ENCODE assay signal across 8 cellular contexts in genomic region chr19:13060964-13061927, GRCh38. TPM values are rescaled to one million over a fixed set of nuclear protein-coding genes. Genes with fewer than 3 reads are reported as not detected.
DNase-seq lines count a peak whose midpoint lies in the region; ATAC-seq and TF ChIP-seq lines count a peak whose summit lies in the region.

No MANE protein-coding gene starts in this region.

- peaks cover 18% of the 10 kb centered on the region for H3K4me1 Mint-ChIP-seq in nephron progenitor cell

- peak overlapping the region; percentile 56; the same call in 1 of the 2 replicates for H2AFZ ChIP-seq in Loucy (ENCODE audit: low read length)

- no peaks in the 10 kb centered on the region for H3F3A ChIP-seq in Loucy (ENCODE audit: low read depth)

- H3K4me1 ChIP-seq in Loucy (ENCODE audit: insufficient read depth, low read length, poor library complexity, severe bottlenecking): peaks cover 2% of the 10 kb centered on the region
- H3K4me1 ChIP-seq in SJCRH30: peaks cover 68% of the 10 kb centered on the region

- H3K36me3 Mint-ChIP-seq in nephron progenitor cell (ENCODE audit: low read depth): no peaks in the 10 kb centered on the region

- H3K27me3 Mint-ChIP-seq in nephron progenitor cell (ENCODE audit: low read depth, poor library complexity): peaks cover 99% of the 10 kb centered on the region

- ATAC-seq in GM21786 (IDR thresholded peaks at IDR 0.05; ENCODE audit: unreplicated experiment): no peak

- H3K27ac ChIP-seq in SJCRH30: peak overlapping the region; percentile 99

- in situ Hi-C loops in GM13976 (cut with MboI; ENCODE audit: low sequenced_read_pairs, unreplicated experiment): no loop called here

- H3K4me3 Mint-ChIP-seq in nephron progenitor cell: no peak overlapping the region

- no peaks in the 10 kb centered on the region for H4K20me1 ChIP-seq in Loucy (ENCODE audit: insufficient read depth, low read length, poor library complexity, severe bottlenecking)

- H3K9ac ChIP-seq in Loucy (ENCODE audit: low read depth, low read length, poor library complexity, severe bottlenecking): no peak overlapping the region

- no peaks in the 10 kb centered on the region for H3K27me3 ChIP-seq in Loucy (ENCODE audit: insufficient read depth, low read length, poor library complexity, severe bottlenecking)
- H3K27me3 ChIP-seq in SJCRH30: no peaks in the 10 kb centered on the region

- H3K4me2 ChIP-seq in Loucy (ENCODE audit: low read depth, low read length, poor library complexity, severe bottlenecking): peak overlapping the region; percentile 36

- H3K9me3 ChIP-seq in Loucy (ENCODE audit: insufficient read depth, low read depth, low read length): no peaks in the 10 kb centered on the region
- H3K9me3 ChIP-seq in SJCRH30 (replicated peaks): no peaks in the 10 kb centered on the region

- H3K79me2 ChIP-seq in Loucy (ENCODE audit: insufficient read depth, low read length): no peaks in the 10 kb centered on the region

- no peaks in the 10 kb centered on the region for H3K36me3 ChIP-seq in Loucy (ENCODE audit: insufficient read depth, low read length)
- H3K36me3 ChIP-seq in SJCRH30: no peaks in the 10 kb centered on the region

- H3K9me3 Mint-ChIP-seq in nephron progenitor cell: no peaks in the 10 kb centered on the region

- peak; percentile 94 for DNase-seq in GM13976 (ENCODE audit: low spot score)
- peak; percentile 91 to 97 for DNase-seq in SJCRH30
- DNase-seq in activated gamma-delta T cell treated with anti-CD3 and anti-CD28 coated beads, Interleukin-2, amount 50 U/mL, for 16 hours (ENCODE audit: low read depth): peak; percentile 61
- DNase-seq in fibroblast of villous mesenchyme (ENCODE audit: low read depth): peak; percentile 72
- DNase-seq in nephron progenitor cell: peak; percentile 94
- DNase-seq in stimulated activated naive CD4-positive, alpha-beta T cell treated with Interleukin-2 at 50 U/mL for 16 hours (lab: John Stamatoyannopoulos, UW): peak; percentile 69

- peak overlapping the region; percentile 12 for H3K4me3 ChIP-seq in Loucy (ENCODE audit: low read length, poor library complexity, severe bottlenecking)
- H3K4me3 ChIP-seq in SJCRH30: peak overlapping the region; percentile 54
- H3K4me3 ChIP-seq in fibroblast of villous mesenchyme (ENCODE audit: low read depth, low read length): peak overlapping the region; percentile 35

- H3K27ac Mint-ChIP-seq in nephron progenitor cell: no peak overlapping the region

- TF ChIP-seq CTCF in GM13976 (IDR thresholded peaks at IDR 0.05; ENCODE audit: borderline replicate concordance, control extremely low read depth, extremely low read depth, insufficient read depth, missing control alignments) (peak; percentile 98), Loucy (conservative IDR thresholded peaks at IDR 0.05; ENCODE audit: low read length) (peak; percentile 86), fibroblast of villous mesenchyme (IDR thresholded peaks at IDR 0.05; ENCODE audit: insufficient read depth, low read depth, low read length) (peak; percentile 94), nephron progenitor cell (IDR thresholded peaks at IDR 0.05) (peak; percentile 94)

- H3K9me2 ChIP-seq in Loucy (replicated peaks; ENCODE audit: low read depth, low read length): no peaks in the 10 kb centered on the region

RNA-seq across cellular contexts. Expression of gene LYL1, which starts 41.4 kb away (rescaled TPM):
- 0.08 TPM in 1 of 2 replicates, not detected in the other for total RNA-seq in SJCRH30 (2014; rRNA removed; shearing (Covaris generic))
- 2.6 and 3.9 TPM in 2 replicates for total RNA-seq in fibroblast of villous mesenchyme

RNA-seq across cellular contexts. Expression of gene TRMT1, which starts 55.3 kb away (rescaled TPM):
- total RNA-seq in SJCRH30 (2014; rRNA removed; shearing (Covaris generic)): 54.1 and 59.0 TPM in 2 replicates
- 25.4 and 25.9 TPM in 2 replicates for total RNA-seq in fibroblast of villous mesenchyme

RNA-seq across cellular contexts. Expression of gene NACC1, which starts 56.8 kb away (rescaled TPM):
- total RNA-seq in SJCRH30 (2014; rRNA removed; shearing (Covaris generic)): 103 and 105 TPM in 2 replicates
- total RNA-seq in fibroblast of villous mesenchyme: 95.0 and 104 TPM in 2 replicates
